In genomic region chr1:243428617-243429342, GRCh38 we compare ENCODE assay signal across 28 cellular contexts.
"Had no signal": no experiment of that assay in that cellular context is flagged by ENCODE, and none has a peak within 500 bp of the region (broad histone marks: within the 10 kb centered on the region; RNA-seq: fewer than 3 reads in every experiment).

No MANE protein-coding gene starts in this region.

- H2AFZ ChIP-seq: neural progenitor cell had no signal

- DNase-seq: colonic mucosa; effector CD8-positive, alpha-beta T cell; endodermal cell; foreskin fibroblast; gastrocnemius medialis; head of caudate nucleus; left ventricle myocardium superior; mesenchymal stem cell; mucosa of descending colon; naive B cell; stimulated activated CD4-positive, alpha-beta T cell treated with anti-CD3 and anti-CD28 coated beads, Interleukin-2, amount 100 ng/mL, for 24 hours; stimulated activated CD4-positive, alpha-beta T cell treated with anti-CD3 and anti-CD28 coated beads, Interleukin-4, amount 100 ng/mL, for 24 hours; stimulated activated naive CD4-positive, alpha-beta T cell treated with Interleukin-2 at 50 U/mL for 16 hours; substantia nigra; testis; tibial artery; upper lobe of left lung had no signal

- H3K9me3 Mint-ChIP-seq: dendritic cell treated with granulocyte-macrophage colony-stimulating factor and Interleukin-4, amounts not matched to agents 40 ng/mL and 50 ng/mL, for 4 days; endodermal cell; naive B cell; natural killer cell treated with Interleukin-12 subunit alpha and Interleukin-12 subunit beta and Interleukin-15 and Interleukin-18, amount 100 ng/mL, for 72 hours; stimulated activated effector memory CD8-positive, alpha-beta T cell treated with anti-CD3 and anti-CD28 coated beads, Interleukin-12 subunit alpha, Interleukin-12 subunit beta, amount 100 ng/mL, for 72 hours had no signal

- H3K4me2 ChIP-seq: neural progenitor cell had no signal

- H3K9me3 ChIP-seq: colonic mucosa, gastrocnemius medialis, mucosa of descending colon, prostate gland, right atrium auricular region, testis, tibial artery, upper lobe of left lung had no signal

- H3K4me3 ChIP-seq: colonic mucosa, gastrocnemius medialis, mucosa of descending colon, neural progenitor cell, prostate gland, right atrium auricular region, testis, tibial artery, upper lobe of left lung had no signal

- H3K36me3 ChIP-seq: colonic mucosa, neural progenitor cell, prostate gland had no signal

- FAIRE-seq: urothelium cell line had no signal

- H3K9ac ChIP-seq: neural progenitor cell had no signal

- H3K27ac Mint-ChIP-seq: dendritic cell treated with granulocyte-macrophage colony-stimulating factor and Interleukin-4, amounts not matched to agents 40 ng/mL and 50 ng/mL, for 4 days; endodermal cell; mesothelial cell of epicardium; naive B cell; natural killer cell treated with Interleukin-12 subunit alpha and Interleukin-12 subunit beta and Interleukin-15 and Interleukin-18, amount 100 ng/mL, for 72 hours; neural progenitor cell; stimulated activated effector memory CD8-positive, alpha-beta T cell treated with anti-CD3 and anti-CD28 coated beads, Interleukin-12 subunit alpha, Interleukin-12 subunit beta, amount 100 ng/mL, for 72 hours had no signal

- ATAC-seq: esophagus mucosa; gastrocnemius medialis; left ventricle myocardium superior; mucosa of descending colon; natural killer cell treated with Interleukin-12 subunit alpha and Interleukin-12 subunit beta and Interleukin-15 and Interleukin-18, amount 100 ng/mL, for 72 hours; sciatic nerve; stimulated activated effector memory CD8-positive, alpha-beta T cell treated with anti-CD3 and anti-CD28 coated beads, Interleukin-12 subunit alpha, Interleukin-12 subunit beta, amount 100 ng/mL, for 72 hours had no signal

- H3K27ac ChIP-seq: colonic mucosa, epithelial cell of prostate, gastrocnemius medialis, neural progenitor cell, prostate gland, right atrium auricular region, testis, tibial artery, upper lobe of left lung had no signal

- H3K4me3 Mint-ChIP-seq: dendritic cell treated with granulocyte-macrophage colony-stimulating factor and Interleukin-4, amounts not matched to agents 40 ng/mL and 50 ng/mL, for 4 days; endodermal cell; mesothelial cell of epicardium; naive B cell; natural killer cell treated with Interleukin-12 subunit alpha and Interleukin-12 subunit beta and Interleukin-15 and Interleukin-18, amount 100 ng/mL, for 72 hours; neural progenitor cell; stimulated activated effector memory CD8-positive, alpha-beta T cell treated with anti-CD3 and anti-CD28 coated beads, Interleukin-12 subunit alpha, Interleukin-12 subunit beta, amount 100 ng/mL, for 72 hours had no signal

- H3K27me3 Mint-ChIP-seq: dendritic cell treated with granulocyte-macrophage colony-stimulating factor and Interleukin-4, amounts not matched to agents 40 ng/mL and 50 ng/mL, for 4 days; naive B cell; natural killer cell treated with Interleukin-12 subunit alpha and Interleukin-12 subunit beta and Interleukin-15 and Interleukin-18, amount 100 ng/mL, for 72 hours had no signal

- H3K4me1 ChIP-seq: colonic mucosa, gastrocnemius medialis, neural progenitor cell, prostate gland, right atrium auricular region, testis, upper lobe of left lung had no signal

- H3K4me1 Mint-ChIP-seq: endodermal cell; stimulated activated effector memory CD8-positive, alpha-beta T cell treated with anti-CD3 and anti-CD28 coated beads, Interleukin-12 subunit alpha, Interleukin-12 subunit beta, amount 100 ng/mL, for 72 hours had no signal

- H3K27me3 ChIP-seq: colonic mucosa, gastrocnemius medialis, neural progenitor cell, right atrium auricular region, testis, tibial artery, upper lobe of left lung had no signal
